In genomic region chr5:179318193-179318955, GRCh38 we compare ENCODE assay signal across 21 cellular contexts. TPM values are rescaled to one million over a fixed set of nuclear protein-coding genes. Genes with fewer than 3 reads are reported as not detected.
DNase-seq lines count a peak whose midpoint lies in the region; ATAC-seq, FAIRE-seq and TF ChIP-seq lines count a peak whose summit lies in the region.
"Had no signal": no experiment of that assay in that cellular context is flagged by ENCODE, and none has a peak within 500 bp of the region (broad histone marks: within the 10 kb centered on the region; RNA-seq: fewer than 3 reads in every experiment).

No MANE protein-coding gene starts in this region.

- H3K27ac ChIP-seq in kidney (ENCODE audit: low read depth in 2 of 2, low read length in 2 of 2): no peak overlapping the region
- H3K27ac ChIP-seq: adrenal gland, testis had no signal

- intact Hi-C loops in kidney (cut with DNase I): no loop called here

- H3K4me1 ChIP-seq in kidney (ENCODE audit: control insufficient read depth in 1 of 2, insufficient read depth in 1 of 2, low read depth in 1 of 2, low read length in 2 of 2): peaks cover 0 to 2% of the 10 kb centered on the region in 2 donors
- H3K4me1 ChIP-seq: adrenal gland, HAP-1 had no signal

- ATAC-seq in HG03520 (IDR thresholded peaks at IDR 0.05; ENCODE audit: unreplicated experiment): no peak
- ATAC-seq: left lobe of liver had no signal

- no peaks in the 10 kb centered on the region for H3K9me3 ChIP-seq in kidney (ENCODE audit: control insufficient read depth in 1 of 2, low read length in 2 of 2)
- H3K9me3 ChIP-seq: adrenal gland, HAP-1, testis had no signal

- peak; percentile 78 for DNase-seq in D721Med (ENCODE audit: insufficient read length, low spot score)
- peak; percentile 65 for DNase-seq in NCI-H69 (lab: John Stamatoyannopoulos, UW)
- peak; percentile 76 for DNase-seq in kidney
- DNase-seq in retinal pigment epithelial cell (ENCODE audit: low read depth): peak; percentile 15
- no peak for DNase-seq in effector CD4-positive, alpha-beta T cell
- no peak for DNase-seq in SKM-1 (lab: John Stamatoyannopoulos, UW; ENCODE audit: unreplicated experiment)
- DNase-seq: activated CD4-positive, alpha-beta memory T cell treated with anti-CD3 and anti-CD28 coated beads, Interleukin-2, amount 10 ng/mL, durations not matched to agents 7 days and 5 days; C1 segment of cervical spinal cord; naive B cell; NCI-H187; stimulated activated CD4-positive, alpha-beta T cell treated with anti-CD3 and anti-CD28 coated beads, Interleukin-4, amount 100 ng/mL, for 24 hours; stimulated activated CD8-positive, alpha-beta memory T cell treated with anti-CD3 and anti-CD28 coated beads, Interleukin-4, amount 100 ng/mL, for 48 hours; SW 1271; testis had no signal

- TF ChIP-seq CTCF in D721Med (IDR thresholded peaks at IDR 0.05; ENCODE audit: insufficient read depth, missing control alignments) (no peak), kidney (IDR thresholded peaks at IDR 0.05; ENCODE audit: borderline replicate concordance, extremely low read depth, insufficient read depth) (no peak), retinal pigment epithelial cell (conservative IDR thresholded peaks at IDR 0.05; ENCODE audit: low read depth, low read length) (no peak)

- FAIRE-seq in D721Med (lab: Jason Lieb, UNC) (no peak), kidney (lab: Jason Lieb, UNC) (no peak)
- FAIRE-seq: GM18507 had no signal

- no peak overlapping the region for H3K9ac ChIP-seq in kidney (ENCODE audit: low read length in 2 of 2)

- no peaks in the 10 kb centered on the region for H3K36me3 ChIP-seq in kidney (ENCODE audit: control insufficient read depth in 1 of 2, insufficient read depth in 2 of 2, low read length in 2 of 2)
- H3K36me3 ChIP-seq: adrenal gland, HAP-1 had no signal

- H3K4me3 ChIP-seq in kidney (ENCODE audit: low read length in 2 of 2) (no peak overlapping the region), retinal pigment epithelial cell (ENCODE audit: low read length) (no peak overlapping the region)
- H3K4me3 ChIP-seq: adrenal gland, HAP-1, testis had no signal

RNA-seq across cellular contexts. Expression of gene ADAMTS2, which starts 26.9 kb away (rescaled TPM):
- total RNA-seq in kidney: 13.6 TPM
- polyA plus RNA-seq in kidney (ENCODE audit: insufficient read depth, low read depth, low replicate concordance): 2.0 TPM
- total RNA-seq: activated CD4-positive, alpha-beta memory T cell treated with anti-CD3 and anti-CD28 coated beads, Interleukin-2, amount 10 ng/mL, durations not matched to agents 7 days and 5 days; activated T-helper 1 cell treated with anti-CD3 and anti-CD28 coated beads, Interleukin-12 subunit alpha, Interleukin-12 subunit beta, Interleukin-2, Interleukin-4 antibody, amounts not matched to agents 30 ng/mL and 10 ng/mL and 1 ng/mL, durations not matched to agents 14 hours and 24 hours and 36 hours; NCI-H460 had no signal

Comparison
In these comparisons a context has a peak if more than half of its experiments do, and no peak if none do; other contexts are left out.
1. DNase-seq: peak in D721Med (single experiment), NCI-H69 (single experiment), kidney (single experiment) and retinal pigment epithelial cell (single experiment); none in effector CD4-positive, alpha-beta T cell (single experiment) and SKM-1 (single experiment).